Comparison of ENCODE assay signal across 16 cellular contexts in the genomic region with DNA sequence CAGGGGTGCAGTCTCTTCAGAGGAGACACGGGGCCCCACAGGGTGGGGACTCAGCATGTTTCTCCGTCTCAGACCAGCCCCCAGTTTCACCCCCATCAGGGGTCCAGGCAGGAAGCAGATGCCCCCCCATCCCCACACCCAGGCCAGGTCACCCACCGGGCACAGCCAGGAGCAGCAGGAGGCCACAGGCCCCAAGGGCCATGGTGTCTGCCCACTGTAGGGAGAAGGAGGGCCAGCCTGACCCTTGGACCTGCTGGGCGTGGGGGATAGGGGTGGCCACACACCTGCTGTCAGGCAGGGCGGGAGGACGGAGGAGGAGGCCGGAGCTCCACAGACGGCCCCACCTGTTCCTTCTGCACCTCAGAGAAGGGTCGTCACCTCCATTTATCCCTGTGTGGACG. TPM values are rescaled to one million over a fixed set of nuclear protein-coding genes. Genes with fewer than 3 reads are reported as not detected.
DNase-seq lines count a peak whose midpoint lies in the region; ATAC-seq and TF ChIP-seq lines count a peak whose summit lies in the region.
"Had no signal": no experiment of that assay in that cellular context is flagged by ENCODE, and none has a peak within 500 bp of the region (broad histone marks: within the 10 kb centered on the region; RNA-seq: fewer than 3 reads in every experiment).

A gene (minus strand): TSS at position 218 of the 401 bp plus-strand sequence. CDS start 16 bp downstream, at position 202.

- DNase-seq in Panc1 (ENCODE audit: low read depth, low spot score), result no peak
- peak; percentile 33 for DNase-seq in hepatocyte (ENCODE audit: low spot score)
- DNase-seq in neural progenitor cell (ENCODE audit: low spot score), result no peak
- no peak for DNase-seq in gastrocnemius medialis
- DNase-seq in NCI-H2107 treated with DMSO at 0.1 percent for 48 hours (lab: John Stamatoyannopoulos, UW; ENCODE audit: unreplicated experiment), result no peak
- DNase-seq in type B pancreatic cell (ENCODE audit: extremely low spot score, unreplicated experiment), result no peak
- DNase-seq: ACHN, C1 segment of cervical spinal cord, DMS79 treated with DMSO at 0.1 percent for 48 hours, HFFc6, NCI-H1105 treated with DMSO at 0.1 percent for 48 hours, NCI-H1694 treated with DMSO at 0.1 percent for 48 hours, NCI-H2227 treated with DMSO at 0.1 percent for 48 hours, NCI-H510A treated with DMSO at 0.1 percent for 48 hours, SJCRH30 had no signal

- H3K36me3 Mint-ChIP-seq in neural progenitor cell (no peaks in the 10 kb centered on the region), type B pancreatic cell (no peaks in the 10 kb centered on the region)

- H4K20me1 ChIP-seq in hepatocyte (ENCODE audit: insufficient read depth, poor library complexity, severe bottlenecking), result no peaks in the 10 kb centered on the region
- no peaks in the 10 kb centered on the region for H4K20me1 ChIP-seq in neural progenitor cell (ENCODE audit: low read depth)

- TF ChIP-seq POLR2A in gastrocnemius medialis (IDR thresholded peaks at IDR 0.05), result no peak

- no peaks in the 10 kb centered on the region for H3K36me3 ChIP-seq in Panc1 (ENCODE audit: control insufficient read depth, insufficient read depth, low read length)
- H3K36me3 ChIP-seq in hepatocyte (replicated peaks; ENCODE audit: insufficient read depth, low read depth), result no peaks in the 10 kb centered on the region
- H3K36me3 ChIP-seq in neural progenitor cell, result no peaks in the 10 kb centered on the region
- no peaks in the 10 kb centered on the region for H3K36me3 ChIP-seq in stomach smooth muscle (ENCODE audit: control insufficient read depth in 2 of 2, insufficient read depth in 2 of 2, low read length in 2 of 2)
- H3K36me3 ChIP-seq in gastrocnemius medialis, result no peaks in the 10 kb centered on the region
- H3K36me3 ChIP-seq: SJCRH30 had no signal

- no peaks in the 10 kb centered on the region for H3K79me2 ChIP-seq in hepatocyte
- H3K79me2 ChIP-seq in neural progenitor cell (ENCODE audit: low read depth), result no peaks in the 10 kb centered on the region

- POLR2A ChIA-PET in Panc1 (lab: Charles Lee), result no interaction called here

- in situ Hi-C loops in Panc1 (cut with HindIII; ENCODE audit: low pct_unique_long_range_greater_than_20kb, low sequenced_read_pairs) (no loop called here), gastrocnemius medialis (cut with MboI; ENCODE audit: low sequenced_read_pairs in 4 of 4) (no loop called here)

- CTCF ChIA-PET in Panc1 (lab: Charles Lee), result no interaction called here

- H3K27ac Mint-ChIP-seq in neural progenitor cell (peak within 1 kb of the TSS; percentile 50), type B pancreatic cell (no peak within 1 kb of the TSS)
- H3K27ac Mint-ChIP-seq: HFFc6 had no signal

- no peaks in the 10 kb centered on the region for H3K27me3 ChIP-seq in Panc1 (ENCODE audit: control insufficient read depth, insufficient read depth, low read length)
- no peaks in the 10 kb centered on the region for H3K27me3 ChIP-seq in hepatocyte
- H3K27me3 ChIP-seq in neural progenitor cell, result no peaks in the 10 kb centered on the region
- no peaks in the 10 kb centered on the region for H3K27me3 ChIP-seq in stomach smooth muscle (ENCODE audit: control insufficient read depth in 1 of 2, insufficient read depth in 2 of 2, low read length in 2 of 2)
- peaks cover 0 to 5% (median 0%) of the 10 kb centered on the region in 3 donors for H3K27me3 ChIP-seq in gastrocnemius medialis

- H3K4me1 ChIP-seq in Panc1 (ENCODE audit: control insufficient read depth, insufficient read depth, low read length), result peaks cover 12% of the 10 kb centered on the region
- H3K4me1 ChIP-seq in hepatocyte (ENCODE audit: insufficient read depth), result peaks cover 3% of the 10 kb centered on the region
- H3K4me1 ChIP-seq in neural progenitor cell, result no peaks in the 10 kb centered on the region
- peaks cover 22% of the 10 kb centered on the region for H3K4me1 ChIP-seq in stomach smooth muscle (ENCODE audit: control insufficient read depth, insufficient read depth, low read length)
- H3K4me1 ChIP-seq in gastrocnemius medialis, result no peaks in the 10 kb centered on the region
- H3K4me1 ChIP-seq: SJCRH30 had no signal

- H3K4me2 ChIP-seq in hepatocyte (no peak within 1 kb of the TSS), neural progenitor cell (no peak within 1 kb of the TSS)

- TF ChIP-seq CTCF in Panc1 (IDR thresholded peaks at IDR 0.05), result no peak
- TF ChIP-seq CTCF in hepatocyte (IDR thresholded peaks at IDR 0.05; ENCODE audit: poor library complexity), result no peak
- no peak for TF ChIP-seq CTCF in neural progenitor cell (IDR thresholded peaks at IDR 0.05)
- no peak for TF ChIP-seq CTCF in gastrocnemius medialis (IDR thresholded peaks at IDR 0.05 in 4 of 5, conservative IDR thresholded peaks at IDR 0.05 in 1 of 5)
- no peak for TF ChIP-seq CTCF in type B pancreatic cell (conservative IDR thresholded peaks at IDR 0.05)

- H3K9ac ChIP-seq in neural progenitor cell (no peak within 1 kb of the TSS), stomach smooth muscle (ENCODE audit: low read length in 2 of 2) (no peak within 1 kb of the TSS)

- H2AFZ ChIP-seq in hepatocyte (no peak within 1 kb of the TSS), neural progenitor cell (replicated peaks) (no peak within 1 kb of the TSS)

- peak; percentile 17 for ATAC-seq in Panc1
- ATAC-seq in gastrocnemius medialis, result no peak

- no peaks in the 10 kb centered on the region for H3K9me3 Mint-ChIP-seq in neural progenitor cell
- H3K9me3 Mint-ChIP-seq in type B pancreatic cell, result no peaks in the 10 kb centered on the region
- H3K9me3 Mint-ChIP-seq: HFFc6 had no signal

- WGBS in hepatocyte (ENCODE audit: low lambda C conversion rate, missing lambda C conversion rate), result 61% methylated on average over 10 of the region's 10 CpGs

- no TSS peak for BruUV-seq in Panc1 (replicated peaks; lab: Mats Ljungman, UMichigan)

- H3K9me2 ChIP-seq in hepatocyte (replicated peaks; ENCODE audit: insufficient read depth), result no peaks in the 10 kb centered on the region

- H3K4me3 Mint-ChIP-seq in neural progenitor cell (no peak within 1 kb of the TSS), type B pancreatic cell (no peak within 1 kb of the TSS)
- H3K4me3 Mint-ChIP-seq: HFFc6 had no signal

- H3K4me1 Mint-ChIP-seq in neural progenitor cell (no peaks in the 10 kb centered on the region), type B pancreatic cell (ENCODE audit: unreplicated experiment) (no peaks in the 10 kb centered on the region)

- peak within 1 kb of the TSS; percentile 84 for H3K27ac ChIP-seq in Panc1 (ENCODE audit: low read length)
- H3K27ac ChIP-seq in hepatocyte, result no peak within 1 kb of the TSS
- no peak within 1 kb of the TSS for H3K27ac ChIP-seq in neural progenitor cell
- peak within 1 kb of the TSS; percentile 31 for H3K27ac ChIP-seq in stomach smooth muscle (ENCODE audit: low read length)
- no peak within 1 kb of the TSS for H3K27ac ChIP-seq in gastrocnemius medialis
- H3K27ac ChIP-seq: SJCRH30 had no signal

- H3F3A ChIP-seq in neural progenitor cell (ENCODE audit: low read depth), result no peaks in the 10 kb centered on the region

- no peaks in the 10 kb centered on the region for H3K9me3 ChIP-seq in Panc1 (ENCODE audit: control insufficient read depth, insufficient read depth, low read depth, low read length)
- H3K9me3 ChIP-seq in hepatocyte (ENCODE audit: low read depth), result no peaks in the 10 kb centered on the region
- no peaks in the 10 kb centered on the region for H3K9me3 ChIP-seq in neural progenitor cell (ENCODE audit: low read depth)
- H3K9me3 ChIP-seq in stomach smooth muscle (ENCODE audit: control insufficient read depth in 2 of 2, low read length in 2 of 2), result no peaks in the 10 kb centered on the region
- H3K9me3 ChIP-seq in gastrocnemius medialis, result no peaks in the 10 kb centered on the region
- H3K9me3 ChIP-seq: SJCRH30 had no signal

- H3K27me3 Mint-ChIP-seq in neural progenitor cell (ENCODE audit: insufficient read depth, low read depth), result peaks cover 2% of the 10 kb centered on the region
- H3K27me3 Mint-ChIP-seq in type B pancreatic cell, result no peaks in the 10 kb centered on the region

- H3K4me3 ChIP-seq in Panc1 (ENCODE audit: low read depth in 2 of 2, low read length in 2 of 2) (no peak within 1 kb of the TSS), hepatocyte (no peak within 1 kb of the TSS), neural progenitor cell (no peak within 1 kb of the TSS), stomach smooth muscle (ENCODE audit: low read length in 2 of 2) (no peak within 1 kb of the TSS), gastrocnemius medialis (no peak within 1 kb of the TSS)
- H3K4me3 ChIP-seq: SJCRH30 had no signal

- intact Hi-C loops in Panc1 (cut with micrococcal nuclease; ENCODE audit: unreplicated experiment), result no loop called here
- intact Hi-C loops in gastrocnemius medialis (cut with DNase I; ENCODE audit: low total_unique reads), result no loop called here

RNA-seq across cellular contexts. Expression of the gene that starts here (rescaled TPM):
- total RNA-seq in Panc1 (2021; ENCODE audit: unreplicated experiment) (4.6 TPM), hepatocyte (0.67 and 1.3 TPM in 2 replicates), neural progenitor cell (ENCODE audit: low replicate concordance) (not detected in 2 replicates), gastrocnemius medialis (under 1 TPM in 1 of 4 donors, not detected in 3; 0.29 TPM), type B pancreatic cell (ENCODE audit: low replicate concordance) (0.43 TPM in 1 of 2 replicates, not detected in the other)
- polyA plus RNA-seq in Panc1 (2012; ENCODE audit: insufficient read length), result 2.4 TPM
- polyA plus RNA-seq in hepatocyte, result 2.0 and 2.3 TPM in 2 replicates
- total RNA-seq: SJCRH30 had no signal

Comparison
In these comparisons a context has a peak if more than half of its experiments do, and no peak if none do; other contexts are left out.
1. H3K27ac ChIP-seq: peak in Panc1 (single experiment) and stomach smooth muscle (single experiment); none in hepatocyte (single experiment), neural progenitor cell (single experiment) and gastrocnemius medialis (0 of 4).